ENCODE assay signal across 22 cellular contexts in genomic region chr12:80442426-80443222, GRCh38. TPM values are rescaled to one million over a fixed set of nuclear protein-coding genes. Genes with fewer than 3 reads are reported as not detected.
DNase-seq lines count a peak whose midpoint lies in the region; ATAC-seq and TF ChIP-seq lines count a peak whose summit lies in the region.
"Had no signal": no experiment of that assay in that cellular context is flagged by ENCODE, and none has a peak within 500 bp of the region (broad histone marks: within the 10 kb centered on the region; RNA-seq: fewer than 3 reads in every experiment).

No MANE protein-coding gene starts in this region.

- no peaks in the 10 kb centered on the region for H4K20me1 ChIP-seq in PC-3 (ENCODE audit: low read length)

- no peaks in the 10 kb centered on the region for H3F3A ChIP-seq in PC-3 (ENCODE audit: low read length, unreplicated experiment)

- CTCF ChIA-PET in HEK293T (lab: Yijun Ruan, JAX) (no interaction called here), PC-3 (lab: Charles Lee) (no interaction called here)

- H3K9me2 ChIP-seq in PC-3 (replicated peaks; ENCODE audit: low read length): no peaks in the 10 kb centered on the region
- H3K9me2 ChIP-seq: SK-N-SH had no signal

- intact Hi-C loops in PC-3 (cut with micrococcal nuclease): no loop called here

- peaks cover 4% of the 10 kb centered on the region; the same call in 1 of the 2 replicates for H3K4me1 ChIP-seq in PC-3 (ENCODE audit: insufficient read depth, low read length)
- no peaks in the 10 kb centered on the region for H3K4me1 ChIP-seq in Peyer's patch

- H3K36me3 ChIP-seq in PC-3 (ENCODE audit: low read depth, low read length): no peaks in the 10 kb centered on the region
- H3K36me3 ChIP-seq in Peyer's patch: no peaks in the 10 kb centered on the region

- H3K79me2 ChIP-seq in PC-3 (ENCODE audit: low read length): no peaks in the 10 kb centered on the region

- H3K4me3 ChIP-seq in PC-3 (ENCODE audit: low read length): no peak overlapping the region
- H3K4me3 ChIP-seq in Peyer's patch: no peak overlapping the region

- no peak overlapping the region for H2AFZ ChIP-seq in PC-3 (ENCODE audit: low read length)

- BruUV-seq in PC-3 (replicated peaks; lab: Mats Ljungman, UMichigan): no TSS peak

- ATAC-seq in PC-3: no peak
- peak; percentile 66 for ATAC-seq in omental fat pad (ENCODE audit: low FRiP score)
- ATAC-seq: activated CD8-positive, alpha-beta T cell treated with anti-CD3 and anti-CD28 coated beads, Interleukin-2, amount 10 ng/mL, durations not matched to agents 7 days and 5 days; Panc1 had no signal

- H3K4me2 ChIP-seq in PC-3 (ENCODE audit: low read length): no peak overlapping the region
- H3K4me2 ChIP-seq: SK-N-SH had no signal

- H3K27me3 ChIP-seq in PC-3 (ENCODE audit: low read length) (no peaks in the 10 kb centered on the region), Peyer's patch (no peaks in the 10 kb centered on the region)

- no peak for TF ChIP-seq CTCF in PC-3 (conservative IDR thresholded peaks at IDR 0.05; ENCODE audit: low read depth, low read length)
- TF ChIP-seq CTCF in omental fat pad (IDR thresholded peaks at IDR 0.05): no peak
- TF ChIP-seq CTCF in Peyer's patch (IDR thresholded peaks at IDR 0.05): no peak

- H3K27ac ChIP-seq in PC-3 (ENCODE audit: low read length) (no peak overlapping the region), epithelial cell of prostate (no peak overlapping the region), Peyer's patch (no peak overlapping the region)

- no peak for TF ChIP-seq POLR2A in Peyer's patch (IDR thresholded peaks at IDR 0.05)

- no peaks in the 10 kb centered on the region for H3K9me3 ChIP-seq in PC-3 (ENCODE audit: low read length)
- no peaks in the 10 kb centered on the region for H3K9me3 ChIP-seq in Peyer's patch
- H3K9me3 ChIP-seq: SK-N-SH had no signal

- peak; percentile 12 for DNase-seq in HEK293T (ENCODE audit: extremely low spot score)
- peak; percentile 49 for DNase-seq in PC-3
- peak; percentile 37 for DNase-seq in epithelial cell of prostate (ENCODE audit: low read depth, low spot score)
- DNase-seq in omental fat pad (ENCODE audit: low spot score): no peak
- DNase-seq in CD1c-positive myeloid dendritic cell (ENCODE audit: extremely low spot score): no peak
- DNase-seq in Peyer's patch: no peak
- no peak for DNase-seq in NCI-H82 (lab: John Stamatoyannopoulos, UW)
- DNase-seq: activated B cell treated with CpG ODN at 0.5 μM for 24 hours; activated CD8-positive, alpha-beta T cell treated with anti-CD3 and anti-CD28 coated beads, Interleukin-2, amount 10 ng/mL, durations not matched to agents 7 days and 5 days; activated T-cell treated with anti-CD3 and anti-CD28 coated beads, Interleukin-2, amount 50 U/mL, for 48 hours; CD8-positive, alpha-beta memory T cell; cortex of kidney; DND-41; Karpas-422; left cardiac atrium; NCI-H1105 treated with DMSO at 0.1 percent for 48 hours; NCI-H748 treated with DMSO at 0.1 percent for 48 hours; nephron progenitor cell; retina; SK-N-SH; stimulated activated CD4-positive, alpha-beta T cell treated with anti-CD3 and anti-CD28 coated beads, Interleukin-12 subunit alpha, Interleukin-12 subunit beta, amount 100 ng/mL, for 4 hours had no signal

- POLR2A ChIA-PET in HEK293T (lab: Yijun Ruan, JAX) (no interaction called here), PC-3 (lab: Charles Lee; ENCODE audit: unreplicated experiment) (no interaction called here)

- H3K9ac ChIP-seq in PC-3 (ENCODE audit: low read length): no peak overlapping the region
- H3K9ac ChIP-seq: SK-N-SH had no signal

TF ChIP-seq in HEK293T, 16 proteins besides CTCF, POLR2A, EP300 and RAD21:
- no peak for TF ChIP-seq BHLHE40 (IDR thresholded peaks at IDR 0.05; ENCODE audit: borderline replicate concordance)
- no peak for TF ChIP-seq CTBP1 (IDR thresholded peaks at IDR 0.05; ENCODE audit: borderline replicate concordance)
- no peak for TF ChIP-seq SP1 (IDR thresholded peaks at IDR 0.05)
- no peak for TF ChIP-seq ELF4 (IDR thresholded peaks at IDR 0.05)
- TF ChIP-seq PKNOX1 (IDR thresholded peaks at IDR 0.05): no peak
- no peak for TF ChIP-seq FOXM1 (IDR thresholded peaks at IDR 0.05; ENCODE audit: borderline replicate concordance)
- no peak for TF ChIP-seq FOXA1 (IDR thresholded peaks at IDR 0.05)

RNA-seq across cellular contexts. Expression of gene PTPRQ, which starts 1.4 kb away (rescaled TPM):
- total RNA-seq in PC-3 (2014; rRNA removed) (0.07 TPM in 1 of 2 replicates, not detected in the other), omental fat pad (10 to 100 TPM in 1 of 4 donors, 1 to 10 TPM in 2, under 1 TPM in 1; 0.47 to 47.3 (median 8.5) TPM), Peyer's patch (under 1 TPM in 1 of 4 donors, not detected in 3; 0.13 TPM)
- total RNA-seq: activated B cell treated with CpG ODN at 0.5 μM for 24 hours; activated CD8-positive, alpha-beta T cell treated with anti-CD3 and anti-CD28 coated beads, Interleukin-2, amount 10 ng/mL, durations not matched to agents 7 days and 5 days; CD8-positive, alpha-beta memory T cell had no signal

Comparison
In these comparisons a context has a peak if more than half of its experiments do, and no peak if none do; other contexts are left out.
1. DNase-seq: peak in HEK293T (single experiment), PC-3 (single experiment) and epithelial cell of prostate (single experiment); none in omental fat pad (single experiment), CD1c-positive myeloid dendritic cell (single experiment), Peyer's patch (0 of 3) and NCI-H82 (single experiment).